In genomic region chr2:233114421-233114861, GRCh38 we compare ENCODE assay signal across 15 cellular contexts. TPM values are rescaled to one million over a fixed set of nuclear protein-coding genes. Genes with fewer than 3 reads are reported as not detected.
DNase-seq lines count a peak whose midpoint lies in the region; ATAC-seq and TF ChIP-seq lines count a peak whose summit lies in the region.
"Had no signal": no experiment of that assay in that cellular context is flagged by ENCODE, and none has a peak within 500 bp of the region (broad histone marks: within the 10 kb centered on the region; RNA-seq: fewer than 3 reads in every experiment).

No MANE protein-coding gene starts in this region.

- peak in 2 of 5 donors; percentile 15 to 23 for DNase-seq in CD4-positive, alpha-beta memory T cell
- DNase-seq in astrocyte of the spinal cord (ENCODE audit: low read depth, low spot score) (peak; percentile 70), DMS153 treated with DMSO at 0.1 percent for 48 hours (lab: John Stamatoyannopoulos, UW; ENCODE audit: unreplicated experiment) (no peak), right cardiac atrium (no peak), psoas muscle (no peak)
- DNase-seq: activated CD4-positive, alpha-beta T cell treated with anti-CD3 and anti-CD28 coated beads, Interleukin-2, amount 50 U/mL, for 48 hours; caudate nucleus; foreskin fibroblast; NCI-H2029 treated with DMSO at 0.1 percent for 48 hours; NCI-H526 treated with DMSO at 0.1 percent for 48 hours; stimulated activated CD4-positive, alpha-beta T cell treated with anti-CD3 and anti-CD28 coated beads, Interleukin-15, amount 100 ng/mL, for 24 hours had no signal

- no peak overlapping the region for H3K4me3 ChIP-seq in CD4-positive, alpha-beta memory T cell (ENCODE audit: low read length in 2 of 2)
- no peak overlapping the region for H3K4me3 ChIP-seq in HEK293 (ENCODE audit: low read depth, low read length)
- H3K4me3 ChIP-seq in astrocyte of the spinal cord (ENCODE audit: low read depth, low read length) = no peak overlapping the region
- no peak overlapping the region for H3K4me3 ChIP-seq in neutrophil (ENCODE audit: low read depth in 1 of 2, low read length in 1 of 2)
- no peak overlapping the region for H3K4me3 ChIP-seq in right cardiac atrium (ENCODE audit: low read length)
- no peak overlapping the region for H3K4me3 ChIP-seq in psoas muscle

- no peaks in the 10 kb centered on the region for H3K27me3 Mint-ChIP-seq in CD4-positive, alpha-beta memory T cell

- no peaks in the 10 kb centered on the region for H3K9me3 ChIP-seq in CD4-positive, alpha-beta memory T cell (ENCODE audit: control insufficient read depth in 1 of 2, low read length in 2 of 2)
- H3K9me3 ChIP-seq in HEK293 (ENCODE audit: control insufficient read depth, insufficient read depth, low read depth, low read length) (no peaks in the 10 kb centered on the region), neutrophil (no peaks in the 10 kb centered on the region), right cardiac atrium (ENCODE audit: control insufficient read depth, low read length) (no peaks in the 10 kb centered on the region), psoas muscle (no peaks in the 10 kb centered on the region)

- in situ Hi-C loops in astrocyte of the spinal cord (cut with HindIII; ENCODE audit: low sequenced_read_pairs) = no loop called here

- H3K36me3 ChIP-seq in CD4-positive, alpha-beta memory T cell (ENCODE audit: insufficient read depth, low read length) = peaks cover 9% of the 10 kb centered on the region
- H3K36me3 ChIP-seq in HEK293 (ENCODE audit: control insufficient read depth in 2 of 2, insufficient read depth in 1 of 2, low read length in 2 of 2) = no peaks in the 10 kb centered on the region
- peaks cover 25% of the 10 kb centered on the region for H3K36me3 ChIP-seq in neutrophil
- no peaks in the 10 kb centered on the region for H3K36me3 ChIP-seq in psoas muscle (ENCODE audit: insufficient read depth in 1 of 2, low read depth in 1 of 2)

- CTCF ChIA-PET in CD4-positive, alpha-beta memory T cell (lab: Charles Lee; ENCODE audit: partially characterized antibody) = no interaction called here
- CTCF ChIA-PET in HEK293 (lab: Yijun Ruan, JAX) = interaction anchor here (0.9 kb wide), 1 partner anchor 15 kb away, joined by 5 read pairs; no protein-coding TSS in a partner anchor

- ATAC-seq in right cardiac atrium = no peak
- ATAC-seq in psoas muscle = no peak
- ATAC-seq: left lobe of liver had no signal

- H3K4me1 ChIP-seq in CD4-positive, alpha-beta memory T cell (ENCODE audit: insufficient read depth, low read length) = peaks cover 38% of the 10 kb centered on the region
- H3K4me1 ChIP-seq in HEK293 (ENCODE audit: control insufficient read depth, insufficient read depth, low read length) = no peaks in the 10 kb centered on the region
- peaks cover 27 to 31% of the 10 kb centered on the region in 2 experiments for H3K4me1 ChIP-seq in neutrophil (ENCODE audit: control insufficient read depth in 1 of 2, insufficient read depth in 1 of 2, low read depth in 1 of 2, low read length in 1 of 2)
- no peaks in the 10 kb centered on the region for H3K4me1 ChIP-seq in right cardiac atrium (ENCODE audit: control insufficient read depth, insufficient read depth, low read length)
- H3K4me1 ChIP-seq in psoas muscle = peaks cover 7% of the 10 kb centered on the region

- peak overlapping the region in 4 of 8 donors; percentile 35 to 54 (median 47) for H3K4me3 Mint-ChIP-seq in CD4-positive, alpha-beta memory T cell

- intact Hi-C loops in CD4-positive, alpha-beta memory T cell (cut with micrococcal nuclease) = no loop called here
- intact Hi-C loops in right cardiac atrium (cut with DNase I) (no loop called here), psoas muscle (cut with DNase I) (no loop called here)

- peak overlapping the region in 5 of 7 donors; percentile 8 to 71 (median 46) for H3K27ac Mint-ChIP-seq in CD4-positive, alpha-beta memory T cell

- 83% methylated on average over 11 of the region's 11 CpGs for WGBS in right cardiac atrium
- WGBS in psoas muscle, 3 donors = 78 to 85% (median 85%) methylated on average over 11 of the region's 11 CpGs

- H3K4me1 Mint-ChIP-seq in CD4-positive, alpha-beta memory T cell = peaks cover 38 to 90% (median 67%) of the 10 kb centered on the region in 4 donors

- POLR2A ChIA-PET in CD4-positive, alpha-beta memory T cell (lab: Charles Lee; ENCODE audit: partially characterized antibody) = interaction anchor here (2.4 kb wide), 1 partner anchor 54 kb away, joined by 10 read pairs; the partner anchor contains the start of gene INPP5D
- POLR2A ChIA-PET in HEK293 (lab: Yijun Ruan, JAX) = no interaction called here

- TF ChIP-seq CTCF in HEK293 (tag by site-specific recombination; IDR thresholded peaks at IDR 0.05) = no peak
- TF ChIP-seq CTCF in astrocyte of the spinal cord (IDR thresholded peaks at IDR 0.05; ENCODE audit: low read depth, low read length) = no peak
- no peak for TF ChIP-seq CTCF in neutrophil (IDR thresholded peaks at IDR 0.05)
- no peak for TF ChIP-seq CTCF in psoas muscle (IDR thresholded peaks at IDR 0.05)

- H3K27me3 ChIP-seq in CD4-positive, alpha-beta memory T cell (ENCODE audit: insufficient read depth, low read length) = no peaks in the 10 kb centered on the region
- H3K27me3 ChIP-seq in neutrophil (no peaks in the 10 kb centered on the region), right cardiac atrium (ENCODE audit: control insufficient read depth, insufficient read depth) (no peaks in the 10 kb centered on the region), psoas muscle (ENCODE audit: insufficient read depth in 3 of 3, low read length in 2 of 3) (peaks cover 0 to 4% (median 0%) of the 10 kb centered on the region in 3 donors)

- H3K36me3 Mint-ChIP-seq in CD4-positive, alpha-beta memory T cell = peaks cover 16 to 51% of the 10 kb centered on the region in 2 donors

- no peak overlapping the region for H3K27ac ChIP-seq in CD4-positive, alpha-beta memory T cell (ENCODE audit: low read depth, low read length)
- no peak overlapping the region for H3K27ac ChIP-seq in HEK293 (ENCODE audit: extremely low read depth, low read depth, low read length)
- H3K27ac ChIP-seq in neutrophil = peak overlapping the region; percentile 39
- no peak overlapping the region for H3K27ac ChIP-seq in right cardiac atrium (ENCODE audit: low read length)
- H3K27ac ChIP-seq in psoas muscle = no peak overlapping the region

- peaks cover 0 to 2% (median 0%) of the 10 kb centered on the region in 8 donors for H3K9me3 Mint-ChIP-seq in CD4-positive, alpha-beta memory T cell

TF ChIP-seq in HEK293, 187 proteins besides CTCF, POLR2A, EP300 and RAD21:
- TF ChIP-seq ZIC2 (tag by site-specific recombination; IDR thresholded peaks at IDR 0.05) (peak; percentile 44), ZNF585B (tag by site-specific recombination; IDR thresholded peaks at IDR 0.05) (no peak), ZNF639 (tag by site-specific recombination; IDR thresholded peaks at IDR 0.05) (no peak), FEZF1 (tag by site-specific recombination; IDR thresholded peaks at IDR 0.05) (no peak), ZEB2 (tag by site-specific recombination; IDR thresholded peaks at IDR 0.05) (no peak)
- TF ChIP-seq, protein P1, sequence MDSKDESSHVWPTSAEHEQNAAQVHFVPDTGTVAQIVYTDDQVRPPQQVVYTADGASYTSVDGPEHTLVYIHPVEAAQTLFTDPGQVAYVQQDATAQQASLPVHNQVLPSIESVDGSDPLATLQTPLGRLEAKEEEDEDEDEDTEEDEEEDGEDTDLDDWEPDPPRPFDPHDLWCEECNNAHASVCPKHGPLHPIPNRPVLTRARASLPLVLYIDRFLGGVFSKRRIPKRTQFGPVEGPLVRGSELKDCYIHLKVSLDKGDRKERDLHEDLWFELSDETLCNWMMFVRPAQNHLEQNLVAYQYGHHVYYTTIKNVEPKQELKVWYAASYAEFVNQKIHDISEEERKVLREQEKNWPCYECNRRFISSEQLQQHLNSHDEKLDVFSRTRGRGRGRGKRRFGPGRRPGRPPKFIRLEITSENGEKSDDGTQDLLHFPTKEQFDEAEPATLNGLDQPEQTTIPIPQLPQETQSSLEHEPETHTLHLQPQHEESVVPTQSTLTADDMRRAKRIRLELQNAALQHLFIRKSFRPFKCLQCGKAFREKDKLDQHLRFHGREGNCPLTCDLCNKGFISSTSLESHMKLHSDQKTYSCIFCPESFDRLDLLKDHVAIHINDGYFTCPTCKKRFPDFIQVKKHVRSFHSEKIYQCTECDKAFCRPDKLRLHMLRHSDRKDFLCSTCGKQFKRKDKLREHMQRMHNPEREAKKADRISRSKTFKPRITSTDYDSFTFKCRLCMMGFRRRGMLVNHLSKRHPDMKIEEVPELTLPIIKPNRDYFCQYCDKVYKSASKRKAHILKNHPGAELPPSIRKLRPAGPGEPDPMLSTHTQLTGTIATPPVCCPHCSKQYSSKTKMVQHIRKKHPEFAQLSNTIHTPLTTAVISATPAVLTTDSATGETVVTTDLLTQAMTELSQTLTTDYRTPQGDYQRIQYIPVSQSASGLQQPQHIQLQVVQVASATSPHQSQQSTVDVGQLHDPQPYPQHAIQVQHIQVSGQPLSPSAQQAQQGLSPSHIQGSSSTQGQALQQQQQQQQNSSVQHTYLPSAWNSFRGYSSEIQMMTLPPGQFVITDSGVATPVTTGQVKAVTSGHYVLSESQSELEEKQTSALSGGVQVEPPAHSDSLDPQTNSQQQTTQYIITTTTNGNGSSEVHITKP (tag by site-specific recombination; IDR thresholded peaks at IDR 0.05) = no peak

RNA-seq across cellular contexts. Expression of gene INPP5D, which starts 54.3 kb away (rescaled TPM):
- 100 to 1,000 TPM; 117 to 127 TPM for total RNA-seq in CD4-positive, alpha-beta memory T cell
- 100 to 1,000 TPM in 1 of 2 donors, 10 to 100 TPM in 1; 29.6 to 125 TPM for polyA plus RNA-seq in CD4-positive, alpha-beta memory T cell
- 1 to 10 TPM; 5.0 to 7.8 (median 7.1) TPM for total RNA-seq in right cardiac atrium
- polyA plus RNA-seq in right cardiac atrium = 3.6 TPM
- 1 to 10 TPM; 2.8 to 4.2 (median 3.7) TPM for total RNA-seq in psoas muscle
- 1 to 10 TPM; 1.2 to 2.4 (median 2.4) TPM for polyA plus RNA-seq in psoas muscle
- total RNA-seq: M059J had no signal

Comparison
In these comparisons a context has a peak if more than half of its experiments do, and no peak if none do; other contexts are left out.
1. RNA of gene INPP5D, which starts 54.3 kb away (total RNA-seq): 117 to 127 TPM in CD4-positive, alpha-beta memory T cell; 5.0 to 7.8 TPM in right cardiac atrium and 2.8 to 4.2 TPM in psoas muscle; every median in the first group is over 10 times any median in the second.